ENCODE assay signal across 32 cellular contexts in the genomic region with DNA sequence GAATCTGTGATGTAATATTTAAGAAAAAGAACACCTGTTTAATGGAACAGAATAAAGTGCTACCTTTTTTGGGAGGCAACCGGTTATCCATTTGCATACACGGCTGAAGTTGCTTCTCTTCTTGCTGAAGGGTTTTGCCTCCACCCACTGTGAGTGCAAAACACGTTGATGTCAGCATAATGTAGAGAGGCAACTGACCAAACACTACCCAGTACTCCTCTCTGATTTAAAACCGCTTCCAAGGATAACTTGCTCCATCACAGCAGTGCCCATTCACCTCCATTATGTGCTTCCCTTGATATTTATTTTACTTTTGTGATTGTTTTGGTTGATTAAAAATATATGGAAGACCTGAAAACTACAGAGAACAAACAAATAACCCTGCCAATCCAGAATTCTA. TPM values are rescaled to one million over a fixed set of nuclear protein-coding genes. Genes with fewer than 3 reads are reported as not detected.
"Had no signal": no experiment of that assay in that cellular context is flagged by ENCODE, and none has a peak within 500 bp of the region (broad histone marks: within the 10 kb centered on the region; RNA-seq: fewer than 3 reads in every experiment).

No MANE protein-coding gene starts in this region.

- H3K9me3 ChIP-seq: gastrocnemius medialis, ovary, psoas muscle, thoracic aorta, tibial nerve, upper lobe of left lung had no signal

- H3K27ac ChIP-seq: gastrocnemius medialis, heart left ventricle, ovary, psoas muscle, skin epidermis, spleen, thoracic aorta, tibial nerve, upper lobe of left lung had no signal

- H3K4me3 ChIP-seq: gastrocnemius medialis, heart left ventricle, hepatocyte, ovary, psoas muscle, skin epidermis, spleen, thoracic aorta, tibial nerve, upper lobe of left lung had no signal

- H3K4me1 ChIP-seq: gastrocnemius medialis, psoas muscle, spleen, upper lobe of left lung had no signal

- DNase-seq: cerebellar nuclear complex; cortex of kidney; effector memory CD8-positive, alpha-beta T cell; foreskin fibroblast; gastrocnemius medialis; heart left ventricle; kidney glomerular epithelial cell; mesenchymal stem cell; naive thymus-derived CD4-positive, alpha-beta T cell; nephron progenitor cell; occipital lobe; ovary; posterior cingulate gyrus; psoas muscle; right cardiac atrium; spleen; stimulated activated CD4-positive, alpha-beta T cell treated with anti-CD3 and anti-CD28 coated beads, Interleukin-4, amount 100 ng/mL, for 4 hours; stimulated activated naive CD8-positive, alpha-beta T cell treated with anti-CD3 and anti-CD28 coated beads, Interleukin-15, Interleukin-2, amounts not matched to agents 100 U/mL and 50 U/mL, for 24 hours; substantia nigra; upper lobe of left lung had no signal

- H3K4me1 Mint-ChIP-seq: mesothelial cell of epicardium; stimulated activated memory B cell treated with anti-CD40 and anti-IgM and Interleukin-4, amounts not matched to agents 10 μg/mL and 1 μg/mL and 100 μg/mL, for 72 hours had no signal

- H3K4me3 Mint-ChIP-seq: effector memory CD8-positive, alpha-beta T cell; mesothelial cell of epicardium; naive thymus-derived CD4-positive, alpha-beta T cell; nephron progenitor cell; stimulated activated memory B cell treated with anti-CD40 and anti-IgM and Interleukin-4, amounts not matched to agents 10 μg/mL and 1 μg/mL and 100 μg/mL, for 72 hours had no signal

- H3K36me3 ChIP-seq: gastrocnemius medialis, heart left ventricle, ovary, spleen, thoracic aorta, tibial nerve, upper lobe of left lung had no signal

- H3K27ac Mint-ChIP-seq: effector memory CD8-positive, alpha-beta T cell; mesothelial cell of epicardium; naive thymus-derived CD4-positive, alpha-beta T cell; nephron progenitor cell; stimulated activated memory B cell treated with anti-CD40 and anti-IgM and Interleukin-4, amounts not matched to agents 10 μg/mL and 1 μg/mL and 100 μg/mL, for 72 hours had no signal

- H3K27me3 ChIP-seq: gastrocnemius medialis, hepatocyte, ovary, tibial nerve, upper lobe of left lung had no signal

- H3K36me3 Mint-ChIP-seq: mesothelial cell of epicardium had no signal

- FAIRE-seq: islet of Langerhans, urothelium cell line had no signal

- ATAC-seq: effector memory CD8-positive, alpha-beta T cell; esophagus mucosa; gastrocnemius medialis; heart left ventricle; naive thymus-derived CD4-positive, alpha-beta T cell; psoas muscle; right cardiac atrium; stimulated activated memory B cell treated with anti-CD40 and anti-IgM and Interleukin-4, amounts not matched to agents 10 μg/mL and 1 μg/mL and 100 μg/mL, for 72 hours; stimulated activated naive CD8-positive, alpha-beta T cell treated with anti-CD3 and anti-CD28 coated beads, Interleukin-15, Interleukin-2, amounts not matched to agents 100 U/mL and 50 U/mL, for 24 hours had no signal

- H3K9me3 Mint-ChIP-seq: nephron progenitor cell had no signal

RNA-seq across cellular contexts. Expression of gene SLC17A1, which starts 1.4 kb away (rescaled TPM):
- total RNA-seq: dermis microvascular lymphatic vessel endothelial cell; esophagus mucosa; gastrocnemius medialis; heart left ventricle; lower leg skin; lung microvascular endothelial cell; mesothelial cell of epicardium; naive thymus-derived CD4-positive, alpha-beta T cell; occipital lobe; ovary; psoas muscle; right cardiac atrium; spleen; thoracic aorta; tibial nerve; upper lobe of left lung had no signal
- polyA plus RNA-seq: heart left ventricle; naive thymus-derived CD4-positive, alpha-beta T cell; psoas muscle; right cardiac atrium; spleen had no signal

RNA-seq across cellular contexts. Expression of gene SLC17A3, which starts 43.6 kb away (rescaled TPM):
- total RNA-seq: dermis microvascular lymphatic vessel endothelial cell, esophagus mucosa, heart left ventricle, lower leg skin, lung microvascular endothelial cell, mesothelial cell of epicardium, occipital lobe, psoas muscle, spleen, tibial nerve had no signal
- polyA plus RNA-seq: heart left ventricle; naive thymus-derived CD4-positive, alpha-beta T cell; psoas muscle; right cardiac atrium had no signal
